1 cellular context compared by ENCODE assay signal in genomic region chr6:155150967-155151671, GRCh38.
TF ChIP-seq lines count a peak whose summit lies in the region.

No MANE protein-coding gene starts in this region.

TF ChIP-seq in HEK293, 187 proteins besides CTCF, POLR2A, EP300 and RAD21 (continued from another document):
- TF ChIP-seq BCL6B (tag by site-specific recombination; IDR thresholded peaks at IDR 0.05) (no peak), ZNF549 (tag by site-specific recombination; IDR thresholded peaks at IDR 0.05) (no peak), SP3 (tag by site-specific recombination; IDR thresholded peaks at IDR 0.05) (no peak), KLF8 (tag by site-specific recombination; IDR thresholded peaks at IDR 0.05) (no peak)
TF ChIP-seq in HEK293: peak in this region for 3.
